Comparison of ENCODE assay signal across 18 cellular contexts in the genomic region with DNA sequence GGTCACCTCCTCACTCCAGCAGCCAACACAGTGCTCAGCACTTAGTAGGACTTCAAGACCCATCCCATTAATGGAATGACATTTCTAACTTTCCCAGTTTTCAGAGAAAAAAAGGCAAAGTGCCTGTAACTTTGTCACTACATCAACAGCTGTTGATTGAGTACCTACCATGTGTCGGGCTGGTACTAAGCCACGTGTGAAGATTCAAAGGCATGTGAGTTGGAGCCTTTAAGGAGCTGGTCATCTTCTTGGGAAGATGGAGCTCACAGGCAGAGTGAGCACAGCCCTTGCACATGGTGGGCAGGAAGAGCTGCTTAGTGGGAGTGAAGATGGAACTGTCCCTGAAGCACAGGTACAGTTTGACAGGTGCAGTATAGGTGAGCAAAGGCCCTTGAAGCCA.
DNase-seq lines count a peak whose midpoint lies in the region; ATAC-seq and TF ChIP-seq lines count a peak whose summit lies in the region.
"Had no signal": no experiment of that assay in that cellular context is flagged by ENCODE, and none has a peak within 500 bp of the region (broad histone marks: within the 10 kb centered on the region; RNA-seq: fewer than 3 reads in every experiment).

No MANE protein-coding gene starts in this region.

- H3K9me3 Mint-ChIP-seq in CD14-positive monocyte (no peaks in the 10 kb centered on the region), brain (peaks cover 0 to 4% (median 3%) of the 10 kb centered on the region in 5 experiments), neural progenitor cell (no peaks in the 10 kb centered on the region)
- H3K9me3 Mint-ChIP-seq in CD8-positive, alpha-beta memory T cell, result no peaks in the 10 kb centered on the region
- H3K9me3 Mint-ChIP-seq: T-helper 1 cell treated with Interleukin-12 subunit alpha and Interleukin-12 subunit beta and Interleukin-4 antibody, amounts not matched to agents 30 μg/mL and 1 μg/mL, for 36 hours had no signal

- no peaks in the 10 kb centered on the region for H3K79me2 ChIP-seq in neural progenitor cell (ENCODE audit: low read depth)

- no peaks in the 10 kb centered on the region for H3K36me3 Mint-ChIP-seq in CD14-positive monocyte
- peaks cover 1 to 4% (median 3%) of the 10 kb centered on the region in 3 donors for H3K36me3 Mint-ChIP-seq in CD8-positive, alpha-beta memory T cell
- H3K36me3 Mint-ChIP-seq in brain, result peaks cover 60% of the 10 kb centered on the region
- peaks cover 3% of the 10 kb centered on the region for H3K36me3 Mint-ChIP-seq in neural progenitor cell

- no peak overlapping the region for H3K9ac ChIP-seq in neural progenitor cell
- H3K9ac ChIP-seq: GM23248 had no signal

- H3K27ac ChIP-seq in CD8-positive, alpha-beta memory T cell (ENCODE audit: low read depth, low read length), result peak overlapping the region; percentile 27
- H3K27ac ChIP-seq in neural progenitor cell, result no peak overlapping the region
- H3K27ac ChIP-seq: GM23248, left ventricle myocardium inferior, upper lobe of left lung had no signal

- H3F3A ChIP-seq in neural progenitor cell (ENCODE audit: low read depth), result peaks cover 29% of the 10 kb centered on the region

- H3K27me3 Mint-ChIP-seq in CD14-positive monocyte (ENCODE audit: low read depth in 3 of 3), result peaks cover 0 to 7% (median 3%) of the 10 kb centered on the region in 3 donors
- no peaks in the 10 kb centered on the region for H3K27me3 Mint-ChIP-seq in CD8-positive, alpha-beta memory T cell
- no peaks in the 10 kb centered on the region for H3K27me3 Mint-ChIP-seq in brain
- peaks cover 20% of the 10 kb centered on the region for H3K27me3 Mint-ChIP-seq in neural progenitor cell (ENCODE audit: insufficient read depth, low read depth)

- H3K4me3 ChIP-seq in CD8-positive, alpha-beta memory T cell (ENCODE audit: low read length), result no peak overlapping the region
- H3K4me3 ChIP-seq in neural progenitor cell, result no peak overlapping the region
- H3K4me3 ChIP-seq: GM23248, left ventricle myocardium inferior, skin epidermis, upper lobe of left lung had no signal

- DNase-seq in CD14-positive monocyte (ENCODE audit: low spot score), result peak; percentile 5
- DNase-seq in CD8-positive, alpha-beta memory T cell, result no peak
- DNase-seq in neural progenitor cell (ENCODE audit: low spot score), result no peak
- DNase-seq: cerebellar nuclear complex, GM23248, Karpas-422, left ventricle myocardium inferior, NCI-H1436 treated with DMSO at 0.1 percent for 48 hours, NCI-H2107, NCI-H446, occipital lobe had no signal

- H3K27ac Mint-ChIP-seq in CD14-positive monocyte (no peak overlapping the region), brain (peak overlapping the region in 4 of 5 experiments; percentile 10 to 91 (median 58)), neural progenitor cell (peak overlapping the region; percentile 80)
- H3K27ac Mint-ChIP-seq in CD8-positive, alpha-beta memory T cell, result peak overlapping the region; percentile 84 to 97 (median 90)

- ATAC-seq in HG02981 (IDR thresholded peaks at IDR 0.05; ENCODE audit: unreplicated experiment) (no peak), GM21526 (IDR thresholded peaks at IDR 0.05; ENCODE audit: low FRiP score, unreplicated experiment) (no peak), HG02852 (IDR thresholded peaks at IDR 0.05; ENCODE audit: unreplicated experiment) (no peak)

- intact Hi-C loops in CD14-positive monocyte (cut with micrococcal nuclease), result no loop called here

- H4K20me1 ChIP-seq in neural progenitor cell (ENCODE audit: low read depth), result no peaks in the 10 kb centered on the region

- peaks cover 44% of the 10 kb centered on the region for H3K4me1 Mint-ChIP-seq in CD14-positive monocyte
- peaks cover 40 to 66% (median 40%) of the 10 kb centered on the region in 3 donors for H3K4me1 Mint-ChIP-seq in CD8-positive, alpha-beta memory T cell
- peaks cover 87% of the 10 kb centered on the region for H3K4me1 Mint-ChIP-seq in brain
- peaks cover 78% of the 10 kb centered on the region for H3K4me1 Mint-ChIP-seq in neural progenitor cell

- TF ChIP-seq CTCF in CD14-positive monocyte (IDR thresholded peaks at IDR 0.05) (no peak), brain (conservative IDR thresholded peaks at IDR 0.05) (no peak), neural progenitor cell (IDR thresholded peaks at IDR 0.05) (no peak)

- no peaks in the 10 kb centered on the region for H3K27me3 ChIP-seq in CD8-positive, alpha-beta memory T cell (ENCODE audit: insufficient read depth, low read length, poor library complexity, severe bottlenecking)
- H3K27me3 ChIP-seq in neural progenitor cell, result no peaks in the 10 kb centered on the region
- H3K27me3 ChIP-seq: upper lobe of left lung had no signal

- no peak overlapping the region for H3K4me3 Mint-ChIP-seq in CD14-positive monocyte
- peak overlapping the region in 5 of 7 donors; percentile 18 to 87 (median 83) for H3K4me3 Mint-ChIP-seq in CD8-positive, alpha-beta memory T cell
- no peak overlapping the region for H3K4me3 Mint-ChIP-seq in brain
- peak overlapping the region; percentile 56 for H3K4me3 Mint-ChIP-seq in neural progenitor cell

- no peaks in the 10 kb centered on the region for H3K36me3 ChIP-seq in CD8-positive, alpha-beta memory T cell (ENCODE audit: insufficient read depth, low read length)
- no peaks in the 10 kb centered on the region for H3K36me3 ChIP-seq in neural progenitor cell
- H3K36me3 ChIP-seq: left ventricle myocardium inferior, upper lobe of left lung had no signal

- POLR2A ChIA-PET in CD8-positive, alpha-beta memory T cell (lab: Charles Lee), result no interaction called here

- CTCF ChIA-PET in CD8-positive, alpha-beta memory T cell (lab: Charles Lee), result interaction anchor here (1.1 to 3.8 kb wide), 4 partner anchors 13 to 77 kb away, joined by 4 to 14 read pairs (median 10); no protein-coding TSS in a partner anchor

- H2AFZ ChIP-seq in neural progenitor cell (replicated peaks), result no peak overlapping the region
- H2AFZ ChIP-seq: GM23248 had no signal

- H3K4me2 ChIP-seq in neural progenitor cell, result no peak overlapping the region

- peaks cover 29% of the 10 kb centered on the region for H3K4me1 ChIP-seq in CD8-positive, alpha-beta memory T cell (ENCODE audit: insufficient read depth, low read length)
- peaks cover 61% of the 10 kb centered on the region for H3K4me1 ChIP-seq in neural progenitor cell
- H3K4me1 ChIP-seq: upper lobe of left lung had no signal

- no peaks in the 10 kb centered on the region for H3K9me3 ChIP-seq in CD8-positive, alpha-beta memory T cell (ENCODE audit: low read length)
- no peaks in the 10 kb centered on the region for H3K9me3 ChIP-seq in neural progenitor cell (ENCODE audit: low read depth)
- H3K9me3 ChIP-seq: left ventricle myocardium inferior, upper lobe of left lung had no signal

Comparison
In these comparisons a context has a peak if more than half of its experiments do, and no peak if none do; other contexts are left out.
1. H3K27ac Mint-ChIP-seq: peak in CD8-positive, alpha-beta memory T cell (8 of 8), brain (4 of 5) and neural progenitor cell (single experiment); none in CD14-positive monocyte (0 of 7).
2. H3K4me3 Mint-ChIP-seq: peak in CD8-positive, alpha-beta memory T cell (5 of 7) and neural progenitor cell (single experiment); none in CD14-positive monocyte (0 of 2) and brain (0 of 5).